In genomic region chr4:81493895-81494490, GRCh38 we compare ENCODE assay signal across 8 cellular contexts. TPM values are rescaled to one million over a fixed set of nuclear protein-coding genes. Genes with fewer than 3 reads are reported as not detected.
DNase-seq lines count a peak whose midpoint lies in the region; ATAC-seq and TF ChIP-seq lines count a peak whose summit lies in the region.

No MANE protein-coding gene starts in this region.

- H3K4me3 Mint-ChIP-seq in memory B cell, result peak overlapping the region; percentile 61

- DNase-seq in Peyer's patch, result no peak
- DNase-seq in memory B cell (ENCODE audit: low spot score in 2 of 2), result no peak
- DNase-seq in NCI-H82 treated with DMSO at 0.1 percent for 48 hours (lab: John Stamatoyannopoulos, UW; ENCODE audit: unreplicated experiment), result no peak
- no peak for DNase-seq in NCI-H748 (lab: John Stamatoyannopoulos, UW; ENCODE audit: unreplicated experiment)
- DNase-seq in epidermal melanocyte (ENCODE audit: insufficient read length, low spot score), result no peak
- DNase-seq in GM19240 (ENCODE audit: insufficient read length, low spot score), result no peak

- H3K4me3 ChIP-seq in Peyer's patch, result peak overlapping the region in 2 of 4 donors; percentile 1 to 6

- no peaks in the 10 kb centered on the region for H3K9me3 ChIP-seq in Peyer's patch

- H3K36me3 ChIP-seq in Peyer's patch, result no peaks in the 10 kb centered on the region

- no peak for TF ChIP-seq POLR2A in Peyer's patch (IDR thresholded peaks at IDR 0.05)

- TF ChIP-seq CTCF in Peyer's patch (IDR thresholded peaks at IDR 0.05), result no peak

- H3K27ac ChIP-seq in Peyer's patch, result peak overlapping the region; percentile 13 to 51 (median 28)

- peaks cover 3% of the 10 kb centered on the region for H3K36me3 Mint-ChIP-seq in memory B cell

- H3K4me1 ChIP-seq in Peyer's patch, result peaks cover 0 to 30% (median 5%) of the 10 kb centered on the region in 4 donors

- peaks cover 2% of the 10 kb centered on the region for H3K9me3 Mint-ChIP-seq in memory B cell

- H3K4me1 Mint-ChIP-seq in memory B cell, result peaks cover 34% of the 10 kb centered on the region

- H3K27ac Mint-ChIP-seq in memory B cell, result peak overlapping the region; percentile 86

- peak; percentile 82 for ATAC-seq in GM18519 (IDR thresholded peaks at IDR 0.05; ENCODE audit: low FRiP score, unreplicated experiment)
- peak; percentile 74 for ATAC-seq in HG02623 (IDR thresholded peaks at IDR 0.05; ENCODE audit: unreplicated experiment)
- ATAC-seq in memory B cell (ENCODE audit: low read depth), result peak; percentile 58

- H3K27me3 Mint-ChIP-seq in memory B cell, result no peaks in the 10 kb centered on the region

- H3K27me3 ChIP-seq in Peyer's patch, result no peaks in the 10 kb centered on the region

RNA-seq across cellular contexts. Expression of gene RASGEF1B, which starts 22.3 kb away (rescaled TPM):
- total RNA-seq in Peyer's patch, result 10 to 100 TPM; 15.4 to 45.4 (median 28.0) TPM
